Comparison of ENCODE assay signal across 1 cellular context in genomic region chr1:53031732-53032131, GRCh38.
TF ChIP-seq lines count a peak whose summit lies in the region.

No MANE protein-coding gene starts in this region.

TF ChIP-seq in GM12878, 131 proteins besides CTCF, POLR2A, EP300 and RAD21 (continued from another document):
- TF ChIP-seq E4F1 (IDR thresholded peaks at IDR 0.05; ENCODE audit: borderline replicate concordance, partially characterized antibody), result no peak
- TF ChIP-seq BACH1 (IDR thresholded peaks at IDR 0.05; ENCODE audit: borderline replicate concordance), result no peak
- TF ChIP-seq HSF1 (IDR thresholded peaks at IDR 0.05; ENCODE audit: low read depth, low read length), result no peak
- TF ChIP-seq HDAC2 (IDR thresholded peaks at IDR 0.05), result no peak
TF ChIP-seq in GM12878: peak in this region for 0.
